In genomic region chr2:105328281-105329196, GRCh38 we compare ENCODE assay signal across 8 cellular contexts. TPM values are rescaled to one million over a fixed set of nuclear protein-coding genes. Genes with fewer than 3 reads are reported as not detected.
DNase-seq lines count a peak whose midpoint lies in the region; ATAC-seq and TF ChIP-seq lines count a peak whose summit lies in the region.

No MANE protein-coding gene starts in this region.

- DNase-seq in activated effector memory CD4-positive, alpha-beta T cell treated with anti-CD3 and anti-CD28 coated beads, Interleukin-2, amount 50 U/mL, for 16 hours = peak; percentile 65
- no peak for DNase-seq in activated effector memory CD4-positive, alpha-beta T cell treated with Interleukin-2 at 50 U/mL for 16 hours
- DNase-seq in NB4 (ENCODE audit: low read depth) = peak; percentile 52
- DNase-seq in activated CD4-positive, alpha-beta T cell treated with anti-CD3 and anti-CD28 coated beads, Interleukin-2, amount 50 U/mL, for 1 hour = peak; percentile 1
- peak; percentile 95 for DNase-seq in myocyte (ENCODE audit: low read depth)
- peak in 1 of 2 donors; percentile 35 for DNase-seq in upper lobe of left lung
- no peak for DNase-seq in mesenteric fat pad (ENCODE audit: low spot score)

- H3K27me3 ChIP-seq in upper lobe of left lung = no peaks in the 10 kb centered on the region

- no peak for TF ChIP-seq EP300 in upper lobe of left lung (IDR thresholded peaks at IDR 0.05)

- H3K9me3 ChIP-seq in upper lobe of left lung = no peaks in the 10 kb centered on the region

- H3K4me3 ChIP-seq in NB4 (ENCODE audit: low read depth, low read length) = peak overlapping the region; percentile 92
- peak overlapping the region; percentile 56 to 84 (median 76) for H3K4me3 ChIP-seq in upper lobe of left lung

- TF ChIP-seq CTCF in NB4 (IDR thresholded peaks at IDR 0.05; ENCODE audit: low read depth, low read length) (no peak), upper lobe of left lung (IDR thresholded peaks at IDR 0.05) (no peak)

- H3K36me3 ChIP-seq in upper lobe of left lung = no peaks in the 10 kb centered on the region

- 16 to 31% methylated on average over 9 to 16 of the region's 16 CpGs for WGBS in upper lobe of left lung, 2 donors

- peak; percentile 69 for ATAC-seq in esophagus mucosa
- ATAC-seq in upper lobe of left lung (ENCODE audit: low FRiP score in 2 of 2) = peak; percentile 31 to 39

- peaks cover 11 to 29% (median 21%) of the 10 kb centered on the region in 4 donors for H3K4me1 ChIP-seq in upper lobe of left lung

- H3K27ac ChIP-seq in upper lobe of left lung = peak overlapping the region; percentile 73 to 94 (median 84)

- TF ChIP-seq POLR2A in NB4 (IDR thresholded peaks at IDR 0.05; ENCODE audit: extremely low read depth, insufficient read length) = no peak
- peak in 1 of 4 donors; percentile 27 for TF ChIP-seq POLR2A in upper lobe of left lung (IDR thresholded peaks at IDR 0.05)

RNA-seq across cellular contexts. Expression of gene TGFBRAP1, which starts 1.0 kb away (rescaled TPM):
- total RNA-seq in esophagus mucosa (11.4 TPM), myocyte (25.8 and 27.8 TPM in 2 replicates), upper lobe of left lung (10 to 100 TPM; 18.6 to 25.7 (median 20.8) TPM), mesenteric fat pad (22.0 TPM)
- polyA plus RNA-seq in myocyte (2012) = 38.0 TPM

RNA-seq across cellular contexts. Expression of gene C2orf49, which starts 8.8 kb away (rescaled TPM):
- total RNA-seq in esophagus mucosa (9.4 TPM), myocyte (32.8 and 33.9 TPM in 2 replicates), upper lobe of left lung (10 to 100 TPM; 12.8 to 38.5 (median 13.5) TPM), mesenteric fat pad (12.8 TPM)
- 16.4 TPM for polyA plus RNA-seq in myocyte (2012)

Comparison
In these comparisons a context has a peak if more than half of its experiments do, and no peak if none do; other contexts are left out.
1. DNase-seq: peak in activated effector memory CD4-positive, alpha-beta T cell treated with anti-CD3 and anti-CD28 coated beads, Interleukin-2, amount 50 U/mL, for 16 hours (single experiment), NB4 (single experiment), activated CD4-positive, alpha-beta T cell treated with anti-CD3 and anti-CD28 coated beads, Interleukin-2, amount 50 U/mL, for 1 hour (single experiment) and myocyte (single experiment); none in activated effector memory CD4-positive, alpha-beta T cell treated with Interleukin-2 at 50 U/mL for 16 hours (single experiment) and mesenteric fat pad (single experiment).